ENCODE assay signal across 1 cellular context in genomic region chr10:50580260-50580891, GRCh38.
TF ChIP-seq lines count a peak whose summit lies in the region.

No MANE protein-coding gene starts in this region.

TF ChIP-seq in K562, 482 proteins besides CTCF, POLR2A, EP300 and RAD21 (continued from another document):
- TF ChIP-seq, protein P1, sequence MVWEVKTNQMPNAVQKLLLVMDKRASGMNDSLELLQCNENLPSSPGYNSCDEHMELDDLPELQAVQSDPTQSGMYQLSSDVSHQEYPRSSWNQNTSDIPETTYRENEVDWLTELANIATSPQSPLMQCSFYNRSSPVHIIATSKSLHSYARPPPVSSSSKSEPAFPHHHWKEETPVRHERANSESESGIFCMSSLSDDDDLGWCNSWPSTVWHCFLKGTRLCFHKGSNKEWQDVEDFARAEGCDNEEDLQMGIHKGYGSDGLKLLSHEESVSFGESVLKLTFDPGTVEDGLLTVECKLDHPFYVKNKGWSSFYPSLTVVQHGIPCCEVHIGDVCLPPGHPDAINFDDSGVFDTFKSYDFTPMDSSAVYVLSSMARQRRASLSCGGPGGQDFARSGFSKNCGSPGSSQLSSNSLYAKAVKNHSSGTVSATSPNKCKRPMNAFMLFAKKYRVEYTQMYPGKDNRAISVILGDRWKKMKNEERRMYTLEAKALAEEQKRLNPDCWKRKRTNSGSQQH (CRISPR knock-in tag; IDR thresholded peaks at IDR 0.05) = no peak
TF ChIP-seq in K562: peak in this region for 19.
